ENCODE assay signal across 1 cellular context in genomic region chr11:81707881-81708280, GRCh38.
TF ChIP-seq lines count a peak whose summit lies in the region.

No MANE protein-coding gene starts in this region.

TF ChIP-seq in H1, 55 proteins besides CTCF, POLR2A, EP300 and RAD21 (continued from another document):
- TF ChIP-seq CHD7 (IDR thresholded peaks at IDR 0.05; ENCODE audit: insufficient replicate concordance, low read length), result no peak
- TF ChIP-seq HDAC6 (IDR thresholded peaks at IDR 0.05; ENCODE audit: low read depth, low read length), result no peak
- no peak for TF ChIP-seq SP2 (IDR thresholded peaks at IDR 0.05; ENCODE audit: low read length)
- TF ChIP-seq ATF2 (IDR thresholded peaks at IDR 0.05; ENCODE audit: low read length), result no peak
- TF ChIP-seq GTF2F1 (IDR thresholded peaks at IDR 0.05; ENCODE audit: borderline replicate concordance, low read depth, low read length), result no peak
- TF ChIP-seq SIRT6 (IDR thresholded peaks at IDR 0.05; ENCODE audit: low read length), result no peak
- TF ChIP-seq RBBP5 (IDR thresholded peaks at IDR 0.05; ENCODE audit: borderline replicate concordance, low read depth, low read length), result no peak
- TF ChIP-seq SAP30 (IDR thresholded peaks at IDR 0.05; ENCODE audit: insufficient read depth, insufficient replicate concordance, low read length), result no peak
- TF ChIP-seq GABPA (IDR thresholded peaks at IDR 0.05; ENCODE audit: borderline replicate concordance, insufficient read depth, low read length), result no peak
- TF ChIP-seq CBX5 (IDR thresholded peaks at IDR 0.05; ENCODE audit: low read depth, low read length), result no peak
- TF ChIP-seq YY1 (IDR thresholded peaks at IDR 0.05; ENCODE audit: low read depth, low read length), result no peak
- no peak for TF ChIP-seq BACH1 (IDR thresholded peaks at IDR 0.05; ENCODE audit: low read length)
- no peak for TF ChIP-seq USF2 (IDR thresholded peaks at IDR 0.05; ENCODE audit: low read length)
- TF ChIP-seq E2F6 (IDR thresholded peaks at IDR 0.05), result no peak
- TF ChIP-seq MAFK (IDR thresholded peaks at IDR 0.05; ENCODE audit: low read depth, low read length), result no peak
- no peak for TF ChIP-seq CEBPB (IDR thresholded peaks at IDR 0.05; ENCODE audit: low read depth, low read length)
- no peak for TF ChIP-seq KDM5A (IDR thresholded peaks at IDR 0.05; ENCODE audit: low read length)
